ENCODE assay signal across 1 cellular context in the genomic region with DNA sequence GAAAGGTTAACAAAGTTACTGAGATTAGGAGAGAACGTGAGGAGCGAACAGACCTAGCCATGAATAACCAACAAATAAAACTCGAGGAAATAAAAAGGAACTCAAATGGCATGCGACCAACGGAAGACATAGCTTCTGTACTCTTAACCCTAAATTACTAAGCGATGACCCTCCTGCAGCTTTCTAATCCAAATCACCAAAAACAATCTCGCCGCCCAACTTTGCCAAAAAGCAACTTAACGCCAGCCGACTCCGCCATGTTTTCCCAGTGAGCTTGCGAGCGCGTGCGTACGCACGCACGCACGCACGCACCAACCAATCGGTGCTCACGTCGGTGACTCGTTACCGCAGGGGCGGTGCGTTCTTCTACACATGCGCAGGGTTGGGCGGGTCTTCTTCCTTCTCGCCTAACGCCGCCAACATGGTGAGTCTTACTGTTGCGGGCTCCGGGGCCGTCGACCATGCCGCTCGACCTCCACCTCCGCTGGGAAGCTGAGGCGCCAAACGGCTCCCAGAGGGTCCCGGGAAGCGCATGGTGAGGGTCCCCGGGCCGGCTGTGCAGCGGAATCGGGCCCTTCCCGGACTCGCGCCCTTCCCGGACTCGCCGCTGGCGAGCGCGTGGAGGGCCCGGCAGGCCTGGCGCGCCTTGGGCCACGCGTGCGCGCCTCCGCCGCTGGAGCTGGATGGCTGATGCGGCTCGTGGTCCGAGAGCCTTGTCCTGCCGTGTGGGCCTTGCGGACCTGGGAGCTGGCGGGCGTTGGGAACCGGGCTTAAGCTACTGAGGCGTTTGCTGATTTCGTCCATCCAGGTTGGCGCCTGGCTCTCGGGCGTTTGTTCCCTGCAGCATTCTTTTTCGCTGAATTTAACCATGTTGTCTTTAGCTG.
TF ChIP-seq lines count a peak whose summit lies in the region.

A gene (plus strand): TSS at position 400 of the 884 bp plus-strand sequence. CDS start 133 bp downstream, at position 533.

TF ChIP-seq in HepG2, 621 proteins besides CTCF, POLR2A, EP300 and RAD21 (continued from another document and continues in another):
- TF ChIP-seq ATM (IDR thresholded peaks at IDR 0.05; ENCODE audit: borderline replicate concordance), result no peak
- TF ChIP-seq ARHGAP35 (CRISPR knock-in tag; IDR thresholded peaks at IDR 0.05; ENCODE audit: borderline replicate concordance), result peak; percentile 73; the same call in 1 of the 2 replicates
- TF ChIP-seq, protein P1, sequence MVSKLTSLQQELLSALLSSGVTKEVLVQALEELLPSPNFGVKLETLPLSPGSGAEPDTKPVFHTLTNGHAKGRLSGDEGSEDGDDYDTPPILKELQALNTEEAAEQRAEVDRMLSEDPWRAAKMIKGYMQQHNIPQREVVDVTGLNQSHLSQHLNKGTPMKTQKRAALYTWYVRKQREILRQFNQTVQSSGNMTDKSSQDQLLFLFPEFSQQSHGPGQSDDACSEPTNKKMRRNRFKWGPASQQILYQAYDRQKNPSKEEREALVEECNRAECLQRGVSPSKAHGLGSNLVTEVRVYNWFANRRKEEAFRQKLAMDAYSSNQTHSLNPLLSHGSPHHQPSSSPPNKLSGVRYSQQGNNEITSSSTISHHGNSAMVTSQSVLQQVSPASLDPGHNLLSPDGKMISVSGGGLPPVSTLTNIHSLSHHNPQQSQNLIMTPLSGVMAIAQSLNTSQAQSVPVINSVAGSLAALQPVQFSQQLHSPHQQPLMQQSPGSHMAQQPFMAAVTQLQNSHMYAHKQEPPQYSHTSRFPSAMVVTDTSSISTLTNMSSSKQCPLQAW (CRISPR knock-in tag; IDR thresholded peaks at IDR 0.05), result peak; percentile 66; the same call in 1 of the 2 replicates
- TF ChIP-seq, protein P2, sequence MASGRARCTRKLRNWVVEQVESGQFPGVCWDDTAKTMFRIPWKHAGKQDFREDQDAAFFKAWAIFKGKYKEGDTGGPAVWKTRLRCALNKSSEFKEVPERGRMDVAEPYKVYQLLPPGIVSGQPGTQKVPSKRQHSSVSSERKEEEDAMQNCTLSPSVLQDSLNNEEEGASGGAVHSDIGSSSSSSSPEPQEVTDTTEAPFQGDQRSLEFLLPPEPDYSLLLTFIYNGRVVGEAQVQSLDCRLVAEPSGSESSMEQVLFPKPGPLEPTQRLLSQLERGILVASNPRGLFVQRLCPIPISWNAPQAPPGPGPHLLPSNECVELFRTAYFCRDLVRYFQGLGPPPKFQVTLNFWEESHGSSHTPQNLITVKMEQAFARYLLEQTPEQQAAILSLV (CRISPR knock-in tag; IDR thresholded peaks at IDR 0.05; ENCODE audit: borderline replicate concordance), result no peak; the same call in 1 of the 2 replicates
- TF ChIP-seq, protein P3, sequence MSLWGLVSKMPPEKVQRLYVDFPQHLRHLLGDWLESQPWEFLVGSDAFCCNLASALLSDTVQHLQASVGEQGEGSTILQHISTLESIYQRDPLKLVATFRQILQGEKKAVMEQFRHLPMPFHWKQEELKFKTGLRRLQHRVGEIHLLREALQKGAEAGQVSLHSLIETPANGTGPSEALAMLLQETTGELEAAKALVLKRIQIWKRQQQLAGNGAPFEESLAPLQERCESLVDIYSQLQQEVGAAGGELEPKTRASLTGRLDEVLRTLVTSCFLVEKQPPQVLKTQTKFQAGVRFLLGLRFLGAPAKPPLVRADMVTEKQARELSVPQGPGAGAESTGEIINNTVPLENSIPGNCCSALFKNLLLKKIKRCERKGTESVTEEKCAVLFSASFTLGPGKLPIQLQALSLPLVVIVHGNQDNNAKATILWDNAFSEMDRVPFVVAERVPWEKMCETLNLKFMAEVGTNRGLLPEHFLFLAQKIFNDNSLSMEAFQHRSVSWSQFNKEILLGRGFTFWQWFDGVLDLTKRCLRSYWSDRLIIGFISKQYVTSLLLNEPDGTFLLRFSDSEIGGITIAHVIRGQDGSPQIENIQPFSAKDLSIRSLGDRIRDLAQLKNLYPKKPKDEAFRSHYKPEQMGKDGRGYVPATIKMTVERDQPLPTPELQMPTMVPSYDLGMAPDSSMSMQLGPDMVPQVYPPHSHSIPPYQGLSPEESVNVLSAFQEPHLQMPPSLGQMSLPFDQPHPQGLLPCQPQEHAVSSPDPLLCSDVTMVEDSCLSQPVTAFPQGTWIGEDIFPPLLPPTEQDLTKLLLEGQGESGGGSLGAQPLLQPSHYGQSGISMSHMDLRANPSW (CRISPR knock-in tag; IDR thresholded peaks at IDR 0.05; ENCODE audit: borderline replicate concordance), result no peak
- TF ChIP-seq KLF12 (CRISPR knock-in tag; IDR thresholded peaks at IDR 0.05; ENCODE audit: borderline replicate concordance), result 0 out of 2 replicates have a peak, but pooled peaks have one; percentile 45
- TF ChIP-seq RXRB (CRISPR knock-in tag; IDR thresholded peaks at IDR 0.05; ENCODE audit: borderline replicate concordance), result no peak
- TF ChIP-seq ATF1 (CRISPR knock-in tag; IDR thresholded peaks at IDR 0.05), result 0 out of 2 replicates have a peak, but pooled peaks have one; percentile 34
- TF ChIP-seq, protein P4, sequence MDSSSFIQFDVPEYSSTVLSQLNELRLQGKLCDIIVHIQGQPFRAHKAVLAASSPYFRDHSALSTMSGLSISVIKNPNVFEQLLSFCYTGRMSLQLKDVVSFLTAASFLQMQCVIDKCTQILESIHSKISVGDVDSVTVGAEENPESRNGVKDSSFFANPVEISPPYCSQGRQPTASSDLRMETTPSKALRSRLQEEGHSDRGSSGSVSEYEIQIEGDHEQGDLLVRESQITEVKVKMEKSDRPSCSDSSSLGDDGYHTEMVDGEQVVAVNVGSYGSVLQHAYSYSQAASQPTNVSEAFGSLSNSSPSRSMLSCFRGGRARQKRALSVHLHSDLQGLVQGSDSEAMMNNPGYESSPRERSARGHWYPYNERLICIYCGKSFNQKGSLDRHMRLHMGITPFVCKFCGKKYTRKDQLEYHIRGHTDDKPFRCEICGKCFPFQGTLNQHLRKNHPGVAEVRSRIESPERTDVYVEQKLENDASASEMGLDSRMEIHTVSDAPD (CRISPR knock-in tag; IDR thresholded peaks at IDR 0.05), result no peak
- peak; percentile 41; the same call in 1 of the 2 replicates for TF ChIP-seq ZNF792 (CRISPR knock-in tag; IDR thresholded peaks at IDR 0.05)
- TF ChIP-seq SP1 (IDR thresholded peaks at IDR 0.05), result no peak
- TF ChIP-seq SP1 (CRISPR knock-in tag; IDR thresholded peaks at IDR 0.05), result 0 out of 2 replicates have a peak, but pooled peaks have one; percentile 47
- no peak for TF ChIP-seq ZC3H13 (CRISPR knock-in tag; IDR thresholded peaks at IDR 0.05)
- TF ChIP-seq, protein P5, sequence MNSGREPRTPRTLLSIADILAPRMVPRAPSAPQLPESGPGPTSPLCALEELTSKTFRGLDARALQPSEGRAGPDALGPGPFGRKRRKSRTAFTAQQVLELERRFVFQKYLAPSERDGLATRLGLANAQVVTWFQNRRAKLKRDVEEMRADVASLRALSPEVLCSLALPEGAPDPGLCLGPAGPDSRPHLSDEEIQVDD (CRISPR knock-in tag; IDR thresholded peaks at IDR 0.05; ENCODE audit: borderline replicate concordance), result no peak
- TF ChIP-seq, protein P6, sequence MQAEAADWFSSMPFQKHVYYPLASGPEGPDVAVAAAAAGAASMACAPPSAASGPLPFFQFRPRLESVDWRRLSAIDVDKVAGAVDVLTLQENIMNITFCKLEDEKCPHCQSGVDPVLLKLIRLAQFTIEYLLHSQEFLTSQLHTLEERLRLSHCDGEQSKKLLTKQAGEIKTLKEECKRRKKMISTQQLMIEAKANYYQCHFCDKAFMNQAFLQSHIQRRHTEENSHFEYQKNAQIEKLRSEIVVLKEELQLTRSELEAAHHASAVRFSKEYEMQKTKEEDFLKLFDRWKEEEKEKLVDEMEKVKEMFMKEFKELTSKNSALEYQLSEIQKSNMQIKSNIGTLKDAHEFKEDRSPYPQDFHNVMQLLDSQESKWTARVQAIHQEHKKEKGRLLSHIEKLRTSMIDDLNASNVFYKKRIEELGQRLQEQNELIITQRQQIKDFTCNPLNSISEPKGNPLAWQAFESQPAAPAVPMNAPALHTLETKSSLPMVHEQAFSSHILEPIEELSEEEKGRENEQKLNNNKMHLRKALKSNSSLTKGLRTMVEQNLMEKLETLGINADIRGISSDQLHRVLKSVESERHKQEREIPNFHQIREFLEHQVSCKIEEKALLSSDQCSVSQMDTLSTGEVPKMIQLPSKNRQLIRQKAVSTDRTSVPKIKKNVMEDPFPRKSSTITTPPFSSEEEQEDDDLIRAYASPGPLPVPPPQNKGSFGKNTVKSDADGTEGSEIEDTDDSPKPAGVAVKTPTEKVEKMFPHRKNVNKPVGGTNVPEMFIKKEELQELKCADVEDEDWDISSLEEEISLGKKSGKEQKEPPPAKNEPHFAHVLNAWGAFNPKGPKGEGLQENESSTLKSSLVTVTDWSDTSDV (CRISPR knock-in tag; IDR thresholded peaks at IDR 0.05), result no peak; the same call in 1 of the 2 replicates
- TF ChIP-seq, protein P7, sequence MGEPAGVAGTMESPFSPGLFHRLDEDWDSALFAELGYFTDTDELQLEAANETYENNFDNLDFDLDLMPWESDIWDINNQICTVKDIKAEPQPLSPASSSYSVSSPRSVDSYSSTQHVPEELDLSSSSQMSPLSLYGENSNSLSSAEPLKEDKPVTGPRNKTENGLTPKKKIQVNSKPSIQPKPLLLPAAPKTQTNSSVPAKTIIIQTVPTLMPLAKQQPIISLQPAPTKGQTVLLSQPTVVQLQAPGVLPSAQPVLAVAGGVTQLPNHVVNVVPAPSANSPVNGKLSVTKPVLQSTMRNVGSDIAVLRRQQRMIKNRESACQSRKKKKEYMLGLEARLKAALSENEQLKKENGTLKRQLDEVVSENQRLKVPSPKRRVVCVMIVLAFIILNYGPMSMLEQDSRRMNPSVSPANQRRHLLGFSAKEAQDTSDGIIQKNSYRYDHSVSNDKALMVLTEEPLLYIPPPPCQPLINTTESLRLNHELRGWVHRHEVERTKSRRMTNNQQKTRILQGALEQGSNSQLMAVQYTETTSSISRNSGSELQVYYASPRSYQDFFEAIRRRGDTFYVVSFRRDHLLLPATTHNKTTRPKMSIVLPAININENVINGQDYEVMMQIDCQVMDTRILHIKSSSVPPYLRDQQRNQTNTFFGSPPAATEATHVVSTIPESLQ (CRISPR knock-in tag; conservative IDR thresholded peaks at IDR 0.05), result peak; percentile 63; the same call in 1 of the 2 replicates
- TF ChIP-seq GATA4 (IDR thresholded peaks at IDR 0.05; ENCODE audit: borderline replicate concordance, low read depth), result peak; percentile 75; the same call in 1 of the 2 replicates
- TF ChIP-seq TP53 (CRISPR knock-in tag; conservative IDR thresholded peaks at IDR 0.05), result no peak
- 0 out of 2 replicates have a peak, but pooled peaks have one; percentile 87 for TF ChIP-seq ZNF749 (CRISPR knock-in tag; IDR thresholded peaks at IDR 0.05; ENCODE audit: borderline replicate concordance)
- TF ChIP-seq, protein P8, sequence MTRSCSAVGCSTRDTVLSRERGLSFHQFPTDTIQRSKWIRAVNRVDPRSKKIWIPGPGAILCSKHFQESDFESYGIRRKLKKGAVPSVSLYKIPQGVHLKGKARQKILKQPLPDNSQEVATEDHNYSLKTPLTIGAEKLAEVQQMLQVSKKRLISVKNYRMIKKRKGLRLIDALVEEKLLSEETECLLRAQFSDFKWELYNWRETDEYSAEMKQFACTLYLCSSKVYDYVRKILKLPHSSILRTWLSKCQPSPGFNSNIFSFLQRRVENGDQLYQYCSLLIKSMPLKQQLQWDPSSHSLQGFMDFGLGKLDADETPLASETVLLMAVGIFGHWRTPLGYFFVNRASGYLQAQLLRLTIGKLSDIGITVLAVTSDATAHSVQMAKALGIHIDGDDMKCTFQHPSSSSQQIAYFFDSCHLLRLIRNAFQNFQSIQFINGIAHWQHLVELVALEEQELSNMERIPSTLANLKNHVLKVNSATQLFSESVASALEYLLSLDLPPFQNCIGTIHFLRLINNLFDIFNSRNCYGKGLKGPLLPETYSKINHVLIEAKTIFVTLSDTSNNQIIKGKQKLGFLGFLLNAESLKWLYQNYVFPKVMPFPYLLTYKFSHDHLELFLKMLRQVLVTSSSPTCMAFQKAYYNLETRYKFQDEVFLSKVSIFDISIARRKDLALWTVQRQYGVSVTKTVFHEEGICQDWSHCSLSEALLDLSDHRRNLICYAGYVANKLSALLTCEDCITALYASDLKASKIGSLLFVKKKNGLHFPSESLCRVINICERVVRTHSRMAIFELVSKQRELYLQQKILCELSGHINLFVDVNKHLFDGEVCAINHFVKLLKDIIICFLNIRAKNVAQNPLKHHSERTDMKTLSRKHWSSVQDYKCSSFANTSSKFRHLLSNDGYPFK (CRISPR knock-in tag; IDR thresholded peaks at IDR 0.05; ENCODE audit: borderline replicate concordance), result no peak; the same call in 1 of the 2 replicates
- TF ChIP-seq, protein P9, sequence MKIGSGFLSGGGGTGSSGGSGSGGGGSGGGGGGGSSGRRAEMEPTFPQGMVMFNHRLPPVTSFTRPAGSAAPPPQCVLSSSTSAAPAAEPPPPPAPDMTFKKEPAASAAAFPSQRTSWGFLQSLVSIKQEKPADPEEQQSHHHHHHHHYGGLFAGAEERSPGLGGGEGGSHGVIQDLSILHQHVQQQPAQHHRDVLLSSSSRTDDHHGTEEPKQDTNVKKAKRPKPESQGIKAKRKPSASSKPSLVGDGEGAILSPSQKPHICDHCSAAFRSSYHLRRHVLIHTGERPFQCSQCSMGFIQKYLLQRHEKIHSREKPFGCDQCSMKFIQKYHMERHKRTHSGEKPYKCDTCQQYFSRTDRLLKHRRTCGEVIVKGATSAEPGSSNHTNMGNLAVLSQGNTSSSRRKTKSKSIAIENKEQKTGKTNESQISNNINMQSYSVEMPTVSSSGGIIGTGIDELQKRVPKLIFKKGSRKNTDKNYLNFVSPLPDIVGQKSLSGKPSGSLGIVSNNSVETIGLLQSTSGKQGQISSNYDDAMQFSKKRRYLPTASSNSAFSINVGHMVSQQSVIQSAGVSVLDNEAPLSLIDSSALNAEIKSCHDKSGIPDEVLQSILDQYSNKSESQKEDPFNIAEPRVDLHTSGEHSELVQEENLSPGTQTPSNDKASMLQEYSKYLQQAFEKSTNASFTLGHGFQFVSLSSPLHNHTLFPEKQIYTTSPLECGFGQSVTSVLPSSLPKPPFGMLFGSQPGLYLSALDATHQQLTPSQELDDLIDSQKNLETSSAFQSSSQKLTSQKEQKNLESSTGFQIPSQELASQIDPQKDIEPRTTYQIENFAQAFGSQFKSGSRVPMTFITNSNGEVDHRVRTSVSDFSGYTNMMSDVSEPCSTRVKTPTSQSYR (CRISPR knock-in tag; IDR thresholded peaks at IDR 0.05; ENCODE audit: borderline replicate concordance), result no peak
- no peak for TF ChIP-seq NONO (IDR thresholded peaks at IDR 0.05)
- TF ChIP-seq NONO (CRISPR knock-in tag; conservative IDR thresholded peaks at IDR 0.05), result peak; percentile 87
- TF ChIP-seq DMAP1 (CRISPR knock-in tag; IDR thresholded peaks at IDR 0.05), result peak; percentile 98
- no peak for TF ChIP-seq ZNF20 (CRISPR knock-in tag; IDR thresholded peaks at IDR 0.05)
